ENCODE assay signal across 9 cellular contexts in the genomic region with DNA sequence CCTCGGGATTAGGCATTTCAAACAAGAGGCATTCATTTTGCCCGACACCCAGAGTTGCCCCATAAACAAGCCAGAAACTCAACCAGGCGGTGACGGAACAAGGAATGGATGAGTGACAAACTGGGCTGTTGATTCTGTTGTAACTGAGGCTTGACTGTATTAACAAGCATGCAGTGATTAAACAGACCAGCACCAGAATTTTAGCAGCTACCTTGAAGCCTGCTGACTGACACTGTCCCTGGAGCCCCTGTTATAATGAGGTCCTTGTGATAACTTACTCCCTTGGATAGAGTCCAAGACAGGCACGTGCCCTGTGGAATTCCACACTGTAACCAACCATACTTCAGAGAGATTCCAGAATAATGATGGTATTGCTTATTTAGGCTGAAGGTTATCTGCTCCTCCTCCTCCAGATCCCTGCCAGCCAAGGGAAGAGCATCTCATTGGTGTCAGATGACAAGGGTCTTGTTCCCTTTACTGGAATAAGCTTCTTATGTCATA.
DNase-seq lines count a peak whose midpoint lies in the region; ATAC-seq, FAIRE-seq and TF ChIP-seq lines count a peak whose summit lies in the region.
"Had no signal": no experiment of that assay in that cellular context is flagged by ENCODE, and none has a peak within 500 bp of the region (broad histone marks: within the 10 kb centered on the region; RNA-seq: fewer than 3 reads in every experiment).

No MANE protein-coding gene starts in this region.

- TF ChIP-seq POLR2A in breast epithelium (IDR thresholded peaks at IDR 0.05) (no peak), heart left ventricle (IDR thresholded peaks at IDR 0.05) (no peak)

- WGBS in SK-N-SH (ENCODE audit: low lambda C conversion rate): 67% methylated on average over 5 of the region's 5 CpGs
- 31 to 51% (median 38%) methylated on average over 5 of the region's 5 CpGs for WGBS in heart left ventricle, 4 donors

- H3K4me1 Mint-ChIP-seq in MCF 10A (ENCODE audit: insufficient read depth, unreplicated experiment): peaks cover 5% of the 10 kb centered on the region
- H3K4me1 Mint-ChIP-seq in activated naive CD4-positive, alpha-beta T cell treated with anti-CD3 and anti-CD28 coated beads, Interleukin-2, amount 10 ng/mL, durations not matched to agents 7 days and 5 days: peaks cover 6% of the 10 kb centered on the region

- no peaks in the 10 kb centered on the region for H3K36me3 Mint-ChIP-seq in MCF 10A (ENCODE audit: insufficient read depth, unreplicated experiment)
- no peaks in the 10 kb centered on the region for H3K36me3 Mint-ChIP-seq in activated naive CD4-positive, alpha-beta T cell treated with anti-CD3 and anti-CD28 coated beads, Interleukin-2, amount 10 ng/mL, durations not matched to agents 7 days and 5 days

- H3K9me3 ChIP-seq in breast epithelium: no peaks in the 10 kb centered on the region
- H3K9me3 ChIP-seq in SK-N-SH: no peaks in the 10 kb centered on the region
- no peaks in the 10 kb centered on the region for H3K9me3 ChIP-seq in heart left ventricle

- H3K27ac Mint-ChIP-seq in MCF 10A (ENCODE audit: low read depth, unreplicated experiment): no peak overlapping the region
- H3K27ac Mint-ChIP-seq in activated naive CD4-positive, alpha-beta T cell treated with anti-CD3 and anti-CD28 coated beads, Interleukin-2, amount 10 ng/mL, durations not matched to agents 7 days and 5 days: no peak overlapping the region
- H3K27ac Mint-ChIP-seq: CD4-positive, alpha-beta T cell had no signal

- DNase-seq in MCF 10A (ENCODE audit: unreplicated experiment): peak; percentile 23
- DNase-seq in breast epithelium (ENCODE audit: low spot score in 2 of 2): no peak
- no peak for DNase-seq in SK-N-SH
- DNase-seq in heart left ventricle: peak in 4 of 5 donors; percentile 58 to 66 (median 61)
- peak; percentile 74 for DNase-seq in urothelium cell line (ENCODE audit: low spot score)
- no peak for DNase-seq in activated naive CD4-positive, alpha-beta T cell treated with anti-CD3 and anti-CD28 coated beads, Interleukin-2, amount 10 ng/mL, durations not matched to agents 7 days and 5 days
- no peak for DNase-seq in stimulated activated naive CD4-positive, alpha-beta T cell (lab: John Stamatoyannopoulos, UW)
- DNase-seq: CD4-positive, alpha-beta T cell had no signal

- H3K4me2 ChIP-seq in SK-N-SH: peak overlapping the region; percentile 12; the same call in 1 of the 2 replicates

- no peak overlapping the region for H3K27ac ChIP-seq in breast epithelium
- peak overlapping the region; percentile 47 to 83 for H3K27ac ChIP-seq in SK-N-SH (ENCODE audit: low read depth in 2 of 2, low read length in 1 of 2)
- H3K27ac ChIP-seq in heart left ventricle: peak overlapping the region in 10 of 12 donors; percentile 9 to 86 (median 66)

- no TSS peak for BruUV-seq in MCF 10A (replicated peaks; lab: Mats Ljungman, UMichigan)

- H3K79me2 ChIP-seq in SK-N-SH (ENCODE audit: insufficient read depth): no peaks in the 10 kb centered on the region

- ATAC-seq in heart left ventricle: peak; percentile 44 to 86 (median 61)
- no peak for ATAC-seq in GM21423 (IDR thresholded peaks at IDR 0.05; ENCODE audit: unreplicated experiment)

- POLR2A ChIA-PET in MCF 10A (lab: Yijun Ruan, JAX) (interaction anchor here (1.1 kb wide), 1 partner anchor 432 kb away, joined by 3 read pairs; no protein-coding TSS in a partner anchor), SK-N-SH (lab: Yijun Ruan, JAX) (no interaction called here)

- intact Hi-C loops in MCF 10A (cut with micrococcal nuclease) (no loop called here), breast epithelium (cut with DNase I; ENCODE audit: low total_unique reads) (no loop called here), heart left ventricle (cut with DNase I) (loop anchor here in 5 of 10 donors (1.0 to 10.0 kb wide), 5 partner anchors 156 to 293 kb away; a partner anchor contains a TSS)

- H3K27me3 ChIP-seq in breast epithelium: no peaks in the 10 kb centered on the region
- no peaks in the 10 kb centered on the region for H3K27me3 ChIP-seq in SK-N-SH (ENCODE audit: insufficient read depth)
- no peaks in the 10 kb centered on the region for H3K27me3 ChIP-seq in heart left ventricle

- CTCF ChIA-PET in MCF 10A (lab: Yijun Ruan, JAX): interaction anchor here (0.9 to 8.4 kb wide), 5 partner anchors 15 to 416 kb away, joined by 3 to 135 read pairs (median 4); no protein-coding TSS in a partner anchor
- CTCF ChIA-PET in SK-N-SH (lab: Yijun Ruan, JAX): interaction anchor here (0.6 to 18.8 kb wide), 6 partner anchors 29 to 432 kb away, joined by 3 to 247 read pairs (median 18); no protein-coding TSS in a partner anchor
- CTCF ChIA-PET in activated naive CD4-positive, alpha-beta T cell treated with anti-CD3 and anti-CD28 coated beads, Interleukin-2, amount 10 ng/mL, durations not matched to agents 7 days and 5 days (lab: Charles Lee): interaction anchor here (1.5 to 5.3 kb wide), 4 partner anchors 48 to 432 kb away, joined by 3 to 30 read pairs (median 6); no protein-coding TSS in a partner anchor

- H3K4me1 ChIP-seq in breast epithelium (no peaks in the 10 kb centered on the region), SK-N-SH (ENCODE audit: control insufficient read depth in 1 of 2, insufficient read depth in 2 of 2, low read depth in 1 of 2, low read length in 1 of 2) (peaks cover 15 to 21% of the 10 kb centered on the region in 2 experiments), heart left ventricle (peaks cover 0 to 50% (median 30%) of the 10 kb centered on the region in 12 donors)

- no peak for TF ChIP-seq CTCF in MCF 10A (IDR thresholded peaks at IDR 0.05; ENCODE audit: unreplicated experiment)
- no peak for TF ChIP-seq CTCF in breast epithelium (IDR thresholded peaks at IDR 0.05)
- no peak for TF ChIP-seq CTCF in SK-N-SH (IDR thresholded peaks at IDR 0.05)
- TF ChIP-seq CTCF in heart left ventricle (IDR thresholded peaks at IDR 0.05): no peak

- H3K4me3 Mint-ChIP-seq in MCF 10A (ENCODE audit: unreplicated experiment): no peak overlapping the region
- no peak overlapping the region for H3K4me3 Mint-ChIP-seq in activated naive CD4-positive, alpha-beta T cell treated with anti-CD3 and anti-CD28 coated beads, Interleukin-2, amount 10 ng/mL, durations not matched to agents 7 days and 5 days
- H3K4me3 Mint-ChIP-seq: CD4-positive, alpha-beta T cell had no signal

- no peak for FAIRE-seq in urothelium cell line (lab: Jason Lieb, UNC)

- no peaks in the 10 kb centered on the region for H3K9me3 Mint-ChIP-seq in MCF 10A (ENCODE audit: unreplicated experiment)
- no peaks in the 10 kb centered on the region for H3K9me3 Mint-ChIP-seq in activated naive CD4-positive, alpha-beta T cell treated with anti-CD3 and anti-CD28 coated beads, Interleukin-2, amount 10 ng/mL, durations not matched to agents 7 days and 5 days
- H3K9me3 Mint-ChIP-seq: CD4-positive, alpha-beta T cell had no signal

- H3K36me3 ChIP-seq in breast epithelium (no peaks in the 10 kb centered on the region), SK-N-SH (replicated peaks in 1 of 2; ENCODE audit: control insufficient read depth in 1 of 2, insufficient read depth in 2 of 2, low read length in 1 of 2) (no peaks in the 10 kb centered on the region), heart left ventricle (no peaks in the 10 kb centered on the region)

- TF ChIP-seq EP300 in SK-N-SH (IDR thresholded peaks at IDR 0.05; ENCODE audit: borderline replicate concordance in 1 of 2, low read depth in 1 of 2, low read length in 1 of 2): peak in 1 of 2 experiments; percentile 61; a peak in 2 of 4 replicates

- no peaks in the 10 kb centered on the region for H3K9me2 ChIP-seq in SK-N-SH

- H3K27me3 Mint-ChIP-seq in MCF 10A (ENCODE audit: insufficient read depth, unreplicated experiment): no peaks in the 10 kb centered on the region
- H3K27me3 Mint-ChIP-seq in activated naive CD4-positive, alpha-beta T cell treated with anti-CD3 and anti-CD28 coated beads, Interleukin-2, amount 10 ng/mL, durations not matched to agents 7 days and 5 days: peaks cover 6% of the 10 kb centered on the region
- H3K27me3 Mint-ChIP-seq: CD4-positive, alpha-beta T cell had no signal

- peaks cover 4% of the 10 kb centered on the region for H3F3A ChIP-seq in SK-N-SH (replicated peaks; ENCODE audit: insufficient read depth)

- no peak for TF ChIP-seq RAD21 in SK-N-SH (IDR thresholded peaks at IDR 0.05; ENCODE audit: low read length)

- no peak overlapping the region for H2AFZ ChIP-seq in SK-N-SH (ENCODE audit: low read depth)

- H4K20me1 ChIP-seq in SK-N-SH (ENCODE audit: insufficient read depth): no peaks in the 10 kb centered on the region

- H3K4me3 ChIP-seq in breast epithelium (no peak overlapping the region), SK-N-SH (ENCODE audit: low read depth in 2 of 2, low read length in 1 of 2) (no peak overlapping the region), heart left ventricle (no peak overlapping the region)

- no peak overlapping the region for H3K9ac ChIP-seq in SK-N-SH

TF ChIP-seq in SK-N-SH, 30 proteins besides CTCF, POLR2A, EP300 and RAD21 (continues in another document):
- TF ChIP-seq, protein P1, sequence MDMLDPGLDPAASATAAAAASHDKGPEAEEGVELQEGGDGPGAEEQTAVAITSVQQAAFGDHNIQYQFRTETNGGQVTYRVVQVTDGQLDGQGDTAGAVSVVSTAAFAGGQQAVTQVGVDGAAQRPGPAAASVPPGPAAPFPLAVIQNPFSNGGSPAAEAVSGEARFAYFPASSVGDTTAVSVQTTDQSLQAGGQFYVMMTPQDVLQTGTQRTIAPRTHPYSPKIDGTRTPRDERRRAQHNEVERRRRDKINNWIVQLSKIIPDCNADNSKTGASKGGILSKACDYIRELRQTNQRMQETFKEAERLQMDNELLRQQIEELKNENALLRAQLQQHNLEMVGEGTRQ (IDR thresholded peaks at IDR 0.05; ENCODE audit: borderline replicate concordance, low read depth, low read length): peak; percentile 31; the same call in 1 of the 2 replicates
- TF ChIP-seq TAF1 (IDR thresholded peaks at IDR 0.05; ENCODE audit: borderline replicate concordance, low read depth, low read length): no peak
- TF ChIP-seq, protein P2, sequence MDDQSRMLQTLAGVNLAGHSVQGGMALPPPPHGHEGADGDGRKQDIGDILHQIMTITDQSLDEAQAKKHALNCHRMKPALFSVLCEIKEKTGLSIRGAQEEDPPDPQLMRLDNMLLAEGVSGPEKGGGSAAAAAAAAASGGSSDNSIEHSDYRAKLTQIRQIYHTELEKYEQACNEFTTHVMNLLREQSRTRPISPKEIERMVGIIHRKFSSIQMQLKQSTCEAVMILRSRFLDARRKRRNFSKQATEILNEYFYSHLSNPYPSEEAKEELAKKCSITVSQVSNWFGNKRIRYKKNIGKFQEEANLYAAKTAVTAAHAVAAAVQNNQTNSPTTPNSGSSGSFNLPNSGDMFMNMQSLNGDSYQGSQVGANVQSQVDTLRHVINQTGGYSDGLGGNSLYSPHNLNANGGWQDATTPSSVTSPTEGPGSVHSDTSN (IDR thresholded peaks at IDR 0.05): no peak
- TF ChIP-seq FOSL2 (IDR thresholded peaks at IDR 0.05; ENCODE audit: borderline replicate concordance, low read depth): 0 out of 2 replicates have a peak, but pooled peaks have one; percentile 15
- peak; percentile 93 for TF ChIP-seq NFIC (IDR thresholded peaks at IDR 0.05; ENCODE audit: borderline replicate concordance)

Comparison
In these comparisons a context has a peak if more than half of its experiments do, and no peak if none do; other contexts are left out.
1. DNase-seq: peak in MCF 10A (single experiment), heart left ventricle (4 of 5) and urothelium cell line (single experiment); none in breast epithelium (0 of 2), SK-N-SH (single experiment), activated naive CD4-positive, alpha-beta T cell treated with anti-CD3 and anti-CD28 coated beads, Interleukin-2, amount 10 ng/mL, durations not matched to agents 7 days and 5 days (single experiment) and stimulated activated naive CD4-positive, alpha-beta T cell (0 of 6).
2. H3K27ac ChIP-seq: peak in SK-N-SH (2 of 2) and heart left ventricle (10 of 12); none in breast epithelium (0 of 2).